Comparison of ENCODE assay signal across 8 cellular contexts in genomic region chr6:75932067-75932466, GRCh38.
DNase-seq lines count a peak whose midpoint lies in the region; ATAC-seq, FAIRE-seq and TF ChIP-seq lines count a peak whose summit lies in the region.

No MANE protein-coding gene starts in this region.

- H3K27me3 Mint-ChIP-seq in GM23338 (ENCODE audit: insufficient read depth, low read depth, poor library complexity) = peaks cover 10% of the 10 kb centered on the region

- no peak overlapping the region for H3K27ac Mint-ChIP-seq in GM23338

- no peak overlapping the region for H3K4me2 ChIP-seq in GM23338

- no peaks in the 10 kb centered on the region for H3K36me3 Mint-ChIP-seq in GM23338 (ENCODE audit: low read depth)

- H3K79me2 ChIP-seq in GM23338 (replicated peaks; ENCODE audit: insufficient read depth) = no peaks in the 10 kb centered on the region

- no peak overlapping the region for H3K4me3 Mint-ChIP-seq in GM23338

- H3K4me3 ChIP-seq in GM23338 (no peak overlapping the region), epithelial cell of proximal tubule (ENCODE audit: low read depth, low read length) (no peak overlapping the region)

- ATAC-seq in GM23338 (peak; percentile 68), GM19395 (IDR thresholded peaks at IDR 0.05; ENCODE audit: unreplicated experiment) (no peak)

- no peaks in the 10 kb centered on the region; the same call in 2 of the 3 replicates for H3K9me3 Mint-ChIP-seq in GM23338

- H3K27me3 ChIP-seq in GM23338 (ENCODE audit: insufficient read depth) = peaks cover 27% of the 10 kb centered on the region

- H3F3A ChIP-seq in GM23338 (replicated peaks; ENCODE audit: low read depth) = no peaks in the 10 kb centered on the region

- no peak overlapping the region for H3K27ac ChIP-seq in GM23338 (ENCODE audit: low read depth)

- no peaks in the 10 kb centered on the region for H3K4me1 ChIP-seq in GM23338 (ENCODE audit: insufficient read depth)

- TF ChIP-seq CTCF in GM23338 (conservative IDR thresholded peaks at IDR 0.05; ENCODE audit: low read depth in 2 of 2) (peak; percentile 88 to 94), epithelial cell of proximal tubule (conservative IDR thresholded peaks at IDR 0.05; ENCODE audit: low read depth, low read length) (peak; percentile 69)

- no peaks in the 10 kb centered on the region for H3K36me3 ChIP-seq in GM23338 (ENCODE audit: insufficient read depth)

- H3K4me1 Mint-ChIP-seq in GM23338 = peaks cover 14% of the 10 kb centered on the region; the same call in 2 of the 3 replicates

- no peaks in the 10 kb centered on the region for H4K20me1 ChIP-seq in GM23338 (replicated peaks; ENCODE audit: insufficient read depth)

- no peak overlapping the region for H2AFZ ChIP-seq in GM23338

- no peaks in the 10 kb centered on the region for H3K9me2 ChIP-seq in GM23338 (ENCODE audit: insufficient read depth)

- FAIRE-seq in HTR-8/SVneo (lab: Jason Lieb, UNC) = no peak

- DNase-seq in COLO829 (ENCODE audit: low spot score) (peak; percentile 4), GM23338 (ENCODE audit: low spot score) (peak; percentile 86), NCI-H82 treated with DMSO at 0.1 percent for 48 hours (lab: John Stamatoyannopoulos, UW; ENCODE audit: unreplicated experiment) (peak; percentile 12), epithelial cell of proximal tubule (ENCODE audit: low read depth) (no peak), superior temporal gyrus (ENCODE audit: extremely low spot score) (peak; percentile 67), HTR-8/SVneo (ENCODE audit: insufficient read length, low spot score) (no peak)
- DNase-seq in stimulated activated CD4-positive, alpha-beta T cell treated with anti-CD3 and anti-CD28 coated beads, Interleukin-12 subunit alpha, Interleukin-12 subunit beta, amount 100 ng/mL, for 4 hours = no peak

TF ChIP-seq in GM23338, 12 proteins besides CTCF, POLR2A, EP300 and RAD21:
- TF ChIP-seq NANOG (IDR thresholded peaks at IDR 0.05; ENCODE audit: borderline replicate concordance) = no peak
- no peak for TF ChIP-seq REST (IDR thresholded peaks at IDR 0.05; ENCODE audit: unreplicated experiment)
- no peak for TF ChIP-seq STAT1 (IDR thresholded peaks at IDR 0.05; ENCODE audit: unreplicated experiment)
- no peak for TF ChIP-seq POLR2AphosphoS5 (IDR thresholded peaks at IDR 0.05; ENCODE audit: low read depth)
TF ChIP-seq in GM23338: peak in this region for 0.

Comparison
In these comparisons a context has a peak if more than half of its experiments do, and no peak if none do; other contexts are left out.
1. DNase-seq: peak in COLO829 (single experiment), GM23338 (single experiment), NCI-H82 treated with DMSO at 0.1 percent for 48 hours (single experiment) and superior temporal gyrus (single experiment); none in epithelial cell of proximal tubule (single experiment), stimulated activated CD4-positive, alpha-beta T cell treated with anti-CD3 and anti-CD28 coated beads, Interleukin-12 subunit alpha, Interleukin-12 subunit beta, amount 100 ng/mL, for 4 hours (single experiment) and HTR-8/SVneo (single experiment).